In the genomic region with DNA sequence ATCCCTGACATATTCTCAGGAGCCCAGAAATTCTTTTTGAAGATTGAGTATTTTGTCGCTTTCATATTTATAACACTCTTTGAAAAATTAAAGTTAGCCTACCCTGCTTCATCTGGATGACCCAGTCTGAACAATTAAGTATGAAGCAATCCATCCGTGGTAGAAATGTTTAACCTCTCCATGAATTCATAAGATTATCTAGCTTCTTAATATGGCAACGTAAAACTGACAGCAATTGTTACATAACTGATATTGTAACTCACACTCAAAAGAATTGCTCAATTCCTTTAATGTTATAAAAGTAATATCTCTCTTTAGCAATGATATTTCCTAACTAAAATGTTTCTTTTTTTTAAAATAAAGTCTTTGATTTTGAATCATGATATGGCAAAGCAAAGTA, we compare ENCODE assay signal across 29 cellular contexts. TPM values are rescaled to one million over a fixed set of nuclear protein-coding genes. Genes with fewer than 3 reads are reported as not detected.
"Had no signal": no experiment of that assay in that cellular context is flagged by ENCODE, and none has a peak within 500 bp of the region (broad histone marks: within the 10 kb centered on the region; RNA-seq: fewer than 3 reads in every experiment).

No MANE protein-coding gene starts in this region.

- H3K27me3 ChIP-seq: adrenal gland, ascending aorta, dorsolateral prefrontal cortex had no signal

- H3K9me3 ChIP-seq: adrenal gland, ascending aorta had no signal

- H3K36me3 ChIP-seq: adrenal gland, ascending aorta had no signal

- ATAC-seq: activated CD4-positive, alpha-beta T cell treated with anti-CD3 and anti-CD28 coated beads for 36 hours; activated CD8-positive, alpha-beta memory T cell treated with anti-CD3 and anti-CD28 coated beads, Interleukin-2, amount 10 ng/mL, durations not matched to agents 7 days and 5 days; activated CD8-positive, alpha-beta T cell treated with anti-CD3 and anti-CD28 coated beads, Interleukin-2, amount 10 ng/mL, durations not matched to agents 7 days and 5 days; activated naive CD8-positive, alpha-beta T cell treated with anti-CD3 and anti-CD28 coated beads, Interleukin-2, amount 50 U/mL, for 24 hours; T-helper 17 cell had no signal

- H3K4me1 ChIP-seq: adrenal gland, ascending aorta had no signal

- H3K27ac ChIP-seq: adrenal gland, ascending aorta, coronary artery, dorsolateral prefrontal cortex, epithelial cell of prostate had no signal

- H3K4me3 ChIP-seq: adrenal gland, ascending aorta, coronary artery, dorsolateral prefrontal cortex had no signal

- DNase-seq: activated CD4-positive, alpha-beta memory T cell treated with anti-CD3 and anti-CD28 coated beads for 36 hours; activated CD4-positive, alpha-beta T cell treated with anti-CD3 and anti-CD28 coated beads for 36 hours; activated CD4-positive, alpha-beta T cell treated with anti-CD3 and anti-CD28 coated beads, Interleukin-2, amount 10 ng/mL, durations not matched to agents 24 days and 14 days; activated CD4-positive, CD25-positive, alpha-beta regulatory T cell; activated CD4-positive, CD25-positive, alpha-beta regulatory T cell treated with anti-CD3 and anti-CD28 coated beads, Interleukin-2, amount 50 U/mL, for 72 hours; activated CD8-positive, alpha-beta memory T cell treated with anti-CD3 and anti-CD28 coated beads, Interleukin-2, amount 10 ng/mL, durations not matched to agents 7 days and 5 days; activated CD8-positive, alpha-beta memory T cell treated with anti-CD3 and anti-CD28 coated beads, Interleukin-2, amount 50 U/mL, for 4 hours; activated CD8-positive, alpha-beta T cell treated with anti-CD3 and anti-CD28 coated beads, Interleukin-2, amount 10 ng/mL, durations not matched to agents 7 days and 5 days; activated effector memory CD4-positive, alpha-beta T cell treated with anti-CD3 and anti-CD28 coated beads, Interleukin-2, amount 50 U/mL, for 16 hours; activated naive CD4-positive, alpha-beta T cell treated with anti-CD3 and anti-CD28 coated beads for 36 hours; activated naive CD8-positive, alpha-beta T cell treated with anti-CD3 and anti-CD28 coated beads for 36 hours; activated naive CD8-positive, alpha-beta T cell treated with anti-CD3 and anti-CD28 coated beads, Interleukin-2, amount 50 U/mL, for 24 hours; activated T-cell treated with anti-CD3 and anti-CD28 coated beads, Interleukin-2, amount 50 U/mL, for 1 hour; activated T-cell treated with anti-CD3 and anti-CD28 coated beads, Interleukin-2, amount 50 U/mL, for 48 hours; adrenal gland; dorsolateral prefrontal cortex; effector memory CD4-positive, alpha-beta T cell; foreskin fibroblast; head of caudate nucleus; T-helper 1 cell; T-helper 17 cell; T1000 had no signal

RNA-seq across cellular contexts. Expression of gene ABCA12, which starts 7.2 kb away (rescaled TPM):
- total RNA-seq: activated CD4-positive, alpha-beta memory T cell treated with anti-CD3 and anti-CD28 coated beads for 36 hours; activated CD4-positive, alpha-beta T cell treated with anti-CD3 and anti-CD28 coated beads for 36 hours; activated CD4-positive, alpha-beta T cell treated with anti-CD3 and anti-CD28 coated beads, Interleukin-2, amount 10 ng/mL, durations not matched to agents 24 days and 14 days; activated CD8-positive, alpha-beta memory T cell treated with anti-CD3 and anti-CD28 coated beads for 36 hours; activated CD8-positive, alpha-beta memory T cell treated with anti-CD3 and anti-CD28 coated beads, Interleukin-2, amount 10 ng/mL, durations not matched to agents 7 days and 5 days; activated CD8-positive, alpha-beta T cell treated with anti-CD3 and anti-CD28 coated beads, Interleukin-2, amount 10 ng/mL, durations not matched to agents 7 days and 5 days; activated naive CD4-positive, alpha-beta T cell treated with anti-CD3 and anti-CD28 coated beads for 36 hours; activated naive CD8-positive, alpha-beta T cell treated with anti-CD3 and anti-CD28 coated beads for 36 hours; activated T-helper 1 cell treated with anti-CD3 and anti-CD28 coated beads, Interleukin-12 subunit alpha, Interleukin-12 subunit beta, Interleukin-2, Interleukin-4 antibody, amounts not matched to agents 30 ng/mL and 10 ng/mL and 1 ng/mL, durations not matched to agents 14 hours and 24 hours and 36 hours; activated T-helper 2 cell treated with anti-CD3 and anti-CD28 coated beads, Interferon-gamma antibody, Interleukin-2, Interleukin-4, amounts not matched to agents 10 μg/mL and 5 μg/mL and 100 μg/mL, durations not matched to agents 14 hours and 24 hours and 36 hours; ascending aorta; cardiac septum; T-helper 17 cell had no signal
